In the genomic region with DNA sequence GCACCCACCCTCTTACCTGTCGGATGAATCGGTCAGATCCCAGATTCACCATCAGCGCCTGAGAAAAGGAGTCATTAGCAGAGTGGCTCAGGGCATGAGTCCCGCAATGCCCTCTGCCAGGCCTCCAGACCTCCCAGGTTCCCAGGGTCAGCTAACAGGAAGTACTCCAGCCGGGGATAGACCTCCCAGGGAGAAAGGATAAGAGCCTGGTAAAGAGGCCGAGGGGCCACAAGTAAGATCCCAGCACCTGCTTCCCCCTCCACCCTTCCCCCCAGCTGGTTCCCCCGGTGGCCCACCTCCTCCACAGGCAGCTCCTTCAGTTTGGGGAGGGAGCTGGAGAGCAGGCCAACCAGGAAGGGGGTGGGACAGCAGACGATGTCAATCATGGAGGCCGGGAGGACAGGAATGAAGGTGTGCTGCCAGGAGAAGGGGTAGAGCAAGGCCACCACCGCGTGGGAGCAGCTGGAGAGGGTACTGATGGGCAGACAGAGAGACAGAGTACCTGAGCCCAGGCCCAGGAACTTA, we compare ENCODE assay signal across 16 cellular contexts. TPM values are rescaled to one million over a fixed set of nuclear protein-coding genes. Genes with fewer than 3 reads are reported as not detected.
DNase-seq lines count a peak whose midpoint lies in the region; ATAC-seq and TF ChIP-seq lines count a peak whose summit lies in the region.
"Had no signal": no experiment of that assay in that cellular context is flagged by ENCODE, and none has a peak within 500 bp of the region (broad histone marks: within the 10 kb centered on the region; RNA-seq: fewer than 3 reads in every experiment).

No MANE protein-coding gene starts in this region.

- H3K4me3 Mint-ChIP-seq in dendritic cell treated with granulocyte-macrophage colony-stimulating factor and Interleukin-4, amounts not matched to agents 40 ng/mL and 50 ng/mL, for 4 days, result no peak overlapping the region
- no peak overlapping the region for H3K4me3 Mint-ChIP-seq in nephron
- H3K4me3 Mint-ChIP-seq in CD8-positive, alpha-beta T cell, result no peak overlapping the region
- H3K4me3 Mint-ChIP-seq: activated T-helper 17 cell treated with anti-CD3 and anti-CD28 coated beads, Interleukin-2, amount 50 U/mL, for 72 hours had no signal

- H3K27me3 ChIP-seq in tibial nerve, result no peaks in the 10 kb centered on the region
- H3K27me3 ChIP-seq in CD8-positive, alpha-beta T cell (ENCODE audit: insufficient read depth, low read length), result no peaks in the 10 kb centered on the region
- H3K27me3 ChIP-seq: heart left ventricle had no signal

- CTCF ChIA-PET in CD8-positive, alpha-beta T cell (lab: Charles Lee), result no interaction called here

- H3K4me1 ChIP-seq in tibial nerve, result peaks cover 0 to 39% (median 13%) of the 10 kb centered on the region in 4 donors
- H3K4me1 ChIP-seq in CD8-positive, alpha-beta T cell (ENCODE audit: insufficient read depth, low read length), result no peaks in the 10 kb centered on the region

- H3K27ac Mint-ChIP-seq in dendritic cell treated with granulocyte-macrophage colony-stimulating factor and Interleukin-4, amounts not matched to agents 40 ng/mL and 50 ng/mL, for 4 days, result peak overlapping the region; percentile 66
- H3K27ac Mint-ChIP-seq in nephron, result peak overlapping the region in 2 of 3 experiments; percentile 35 to 53
- no peak overlapping the region for H3K27ac Mint-ChIP-seq in CD8-positive, alpha-beta T cell
- H3K27ac Mint-ChIP-seq: activated T-helper 17 cell treated with anti-CD3 and anti-CD28 coated beads, Interleukin-2, amount 50 U/mL, for 72 hours had no signal

- WGBS in tibial nerve, 2 donors, result 73 to 79% methylated on average over 7 to 11 of the region's 11 CpGs

- H3K4me1 Mint-ChIP-seq in dendritic cell treated with granulocyte-macrophage colony-stimulating factor and Interleukin-4, amounts not matched to agents 40 ng/mL and 50 ng/mL, for 4 days (ENCODE audit: low read depth), result peaks cover 51% of the 10 kb centered on the region
- peaks cover 27% of the 10 kb centered on the region for H3K4me1 Mint-ChIP-seq in nephron
- no peaks in the 10 kb centered on the region for H3K4me1 Mint-ChIP-seq in CD8-positive, alpha-beta T cell (ENCODE audit: low read depth)

- TF ChIP-seq CTCF in nephron (IDR thresholded peaks at IDR 0.05; ENCODE audit: unreplicated experiment in 3 of 3) (no peak), tibial nerve (IDR thresholded peaks at IDR 0.05) (no peak)
- no peak for TF ChIP-seq CTCF in CD8-positive, alpha-beta T cell (IDR thresholded peaks at IDR 0.05)

- no peak for ATAC-seq in GM18498 (IDR thresholded peaks at IDR 0.05; ENCODE audit: unreplicated experiment)
- ATAC-seq in HG03045 (IDR thresholded peaks at IDR 0.05; ENCODE audit: unreplicated experiment), result no peak
- no peak for ATAC-seq in CD8-positive, alpha-beta T cell
- ATAC-seq: activated T-helper 17 cell treated with anti-CD3 and anti-CD28 coated beads, Interleukin-2, amount 50 U/mL, for 72 hours; stimulated activated naive CD8-positive, alpha-beta T cell treated with anti-CD3 and anti-CD28 coated beads, Interleukin-15, Interleukin-2, amounts not matched to agents 100 U/mL and 50 U/mL, for 24 hours had no signal

- H3K36me3 Mint-ChIP-seq in dendritic cell treated with granulocyte-macrophage colony-stimulating factor and Interleukin-4, amounts not matched to agents 40 ng/mL and 50 ng/mL, for 4 days (ENCODE audit: low read depth), result peaks cover 17% of the 10 kb centered on the region
- peaks cover 66% of the 10 kb centered on the region for H3K36me3 Mint-ChIP-seq in nephron (ENCODE audit: low read depth)
- no peaks in the 10 kb centered on the region for H3K36me3 Mint-ChIP-seq in CD8-positive, alpha-beta T cell

- peaks cover 0 to 80% (median 4%) of the 10 kb centered on the region in 3 donors for H3K36me3 ChIP-seq in tibial nerve
- H3K36me3 ChIP-seq in CD8-positive, alpha-beta T cell (ENCODE audit: insufficient read depth, low read length), result no peaks in the 10 kb centered on the region

- no peaks in the 10 kb centered on the region for H3K9me3 Mint-ChIP-seq in dendritic cell treated with granulocyte-macrophage colony-stimulating factor and Interleukin-4, amounts not matched to agents 40 ng/mL and 50 ng/mL, for 4 days
- no peaks in the 10 kb centered on the region for H3K9me3 Mint-ChIP-seq in nephron
- no peaks in the 10 kb centered on the region for H3K9me3 Mint-ChIP-seq in CD8-positive, alpha-beta T cell
- H3K9me3 Mint-ChIP-seq: activated T-helper 17 cell treated with anti-CD3 and anti-CD28 coated beads, Interleukin-2, amount 50 U/mL, for 72 hours had no signal

- peak; percentile 11 for DNase-seq in DMS53 (lab: John Stamatoyannopoulos, UW)
- no peak for DNase-seq in DMS53 treated with DMSO at 0.1 percent for 48 hours (lab: John Stamatoyannopoulos, UW; ENCODE audit: unreplicated experiment)
- DNase-seq in tibial nerve (ENCODE audit: low spot score in 2 of 2), result no peak
- no peak for DNase-seq in CD8-positive, alpha-beta T cell
- DNase-seq: activated CD4-positive, CD25-positive, alpha-beta regulatory T cell treated with anti-CD3 and anti-CD28 coated beads, Interleukin-2, amount 50 U/mL, for 72 hours; COR-L47; heart left ventricle; MM.1S; NCI-H2171; stimulated activated naive CD8-positive, alpha-beta T cell treated with anti-CD3 and anti-CD28 coated beads, Interleukin-15, Interleukin-2, amounts not matched to agents 100 U/mL and 50 U/mL, for 24 hours had no signal

- H3K27ac ChIP-seq in tibial nerve, result peak overlapping the region in 3 of 4 donors; percentile 65 to 93 (median 79)
- no peak overlapping the region for H3K27ac ChIP-seq in CD8-positive, alpha-beta T cell (ENCODE audit: low read depth, low read length)
- H3K27ac ChIP-seq: 22Rv1 had no signal

- TF ChIP-seq POLR2A in tibial nerve (IDR thresholded peaks at IDR 0.05), result no peak

- POLR2A ChIA-PET in CD8-positive, alpha-beta T cell (lab: Charles Lee), result interaction anchor here (1.7 kb wide), 1 partner anchor 17 kb away, joined by 6 read pairs; the partner anchor contains the start of genes RPL27A and TRIM66

- TF ChIP-seq EP300 in tibial nerve (IDR thresholded peaks at IDR 0.05), result no peak

- H3K27me3 Mint-ChIP-seq in dendritic cell treated with granulocyte-macrophage colony-stimulating factor and Interleukin-4, amounts not matched to agents 40 ng/mL and 50 ng/mL, for 4 days, result peaks cover 7% of the 10 kb centered on the region
- H3K27me3 Mint-ChIP-seq in nephron (ENCODE audit: low read depth), result no peaks in the 10 kb centered on the region
- H3K27me3 Mint-ChIP-seq in CD8-positive, alpha-beta T cell (ENCODE audit: low read depth), result no peaks in the 10 kb centered on the region
- H3K27me3 Mint-ChIP-seq: activated T-helper 17 cell treated with anti-CD3 and anti-CD28 coated beads, Interleukin-2, amount 50 U/mL, for 72 hours had no signal

- no peaks in the 10 kb centered on the region for H3K9me3 ChIP-seq in tibial nerve
- no peaks in the 10 kb centered on the region for H3K9me3 ChIP-seq in CD8-positive, alpha-beta T cell (ENCODE audit: low read length)
- H3K9me3 ChIP-seq: heart left ventricle had no signal

- no peak overlapping the region for H3K4me3 ChIP-seq in tibial nerve
- H3K4me3 ChIP-seq in CD8-positive, alpha-beta T cell (ENCODE audit: low read depth, low read length), result no peak overlapping the region
- H3K4me3 ChIP-seq: heart left ventricle had no signal

- intact Hi-C loops in dendritic cell treated with granulocyte-macrophage colony-stimulating factor and Interleukin-4, amounts not matched to agents 40 ng/mL and 50 ng/mL, for 4 days (cut with micrococcal nuclease), result no loop called here
- intact Hi-C loops in CD8-positive, alpha-beta T cell (cut with DNase I, micrococcal nuclease), result no loop called here

RNA-seq across cellular contexts. Expression of gene RPL27A, which starts 16.4 kb away (rescaled TPM):
- 100 to 1,000 TPM; 800 to 945 (median 825) TPM for total RNA-seq in tibial nerve
- total RNA-seq in CD8-positive, alpha-beta T cell, result 1,000 to 10,000 TPM; 1,595 to 1,676 TPM

RNA-seq across cellular contexts. Expression of gene TRIM66, which starts 16.5 kb away (rescaled TPM):
- total RNA-seq in tibial nerve, result 10 to 100 TPM in 3 of 4 donors, 1 to 10 TPM in 1; 7.1 to 26.5 (median 16.2) TPM
- 1 to 10 TPM; 8.6 to 9.1 TPM for total RNA-seq in CD8-positive, alpha-beta T cell
